Comparison of ENCODE assay signal across 33 cellular contexts in genomic region chr2:56676966-56677365, GRCh38.
"Had no signal": no experiment of that assay in that cellular context is flagged by ENCODE, and none has a peak within 500 bp of the region (broad histone marks: within the 10 kb centered on the region; RNA-seq: fewer than 3 reads in every experiment).

No MANE protein-coding gene starts in this region.

- ATAC-seq: activated CD8-positive, alpha-beta T cell treated with anti-CD3 and anti-CD28 coated beads for 36 hours; activated naive CD4-positive, alpha-beta T cell treated with anti-CD3 and anti-CD28 coated beads, Interleukin-2, amount 50 U/mL, for 72 hours; activated T-cell treated with anti-CD3 and anti-CD28 coated beads, Interleukin-2, amount 50 U/mL, for 4 hours; activated T-cell treated with anti-CD3 and anti-CD28 coated beads, Interleukin-2, amount 50 U/mL, for 72 hours; activated T-helper 17 cell treated with anti-CD3 and anti-CD28 coated beads, Interleukin-2, amount 50 U/mL, for 72 hours had no signal

- H3K27ac ChIP-seq: ascending aorta, cardiac muscle cell, VCaP had no signal

- H3K27me3 ChIP-seq: ascending aorta, cardiac muscle cell had no signal

- DNase-seq: activated B cell treated with CpG ODN at 0.5 μM for 24 hours; activated CD4-positive, alpha-beta memory T cell treated with anti-CD3 and anti-CD28 coated beads for 36 hours; activated CD4-positive, alpha-beta T cell treated with anti-CD3 and anti-CD28 coated beads for 4 hours; activated CD4-positive, alpha-beta T cell treated with anti-CD3 and anti-CD28 coated beads, Interleukin-2, amount 10 ng/mL, durations not matched to agents 24 days and 14 days; activated CD4-positive, alpha-beta T cell treated with anti-CD3 and anti-CD28 coated beads, Interleukin-2, amount 50 U/mL, for 1 hour; activated CD4-positive, alpha-beta T cell treated with anti-CD3 and anti-CD28 coated beads, Interleukin-2, amount 50 U/mL, for 4 hours; activated CD4-positive, CD25-positive, alpha-beta regulatory T cell treated with anti-CD3 and anti-CD28 coated beads, Interleukin-2, amount 50 U/mL, for 72 hours; activated CD8-positive, alpha-beta memory T cell treated with anti-CD3 and anti-CD28 coated beads, Interleukin-2, amount 50 U/mL, for 4 hours; activated CD8-positive, alpha-beta T cell treated with anti-CD3 and anti-CD28 coated beads for 36 hours; activated effector memory CD4-positive, alpha-beta T cell treated with anti-CD3 and anti-CD28 coated beads, Interleukin-2, amount 50 U/mL, for 16 hours; activated gamma-delta T cell treated with Interleukin-2 at 50 U/mL for 16 hours; activated naive CD4-positive, alpha-beta T cell; activated naive CD4-positive, alpha-beta T cell treated with anti-CD3 and anti-CD28 coated beads for 36 hours; activated naive CD4-positive, alpha-beta T cell treated with anti-CD3 and anti-CD28 coated beads, Interleukin-2, amount 50 U/mL, for 16 hours; activated naive CD8-positive, alpha-beta T cell treated with anti-CD3 and anti-CD28 coated beads for 36 hours; activated T-cell treated with anti-CD3 and anti-CD28 coated beads for 4 hours; activated T-cell treated with anti-CD3 and anti-CD28 coated beads, Interleukin-2, amount 50 U/mL, for 1 hour; activated T-cell treated with anti-CD3 and anti-CD28 coated beads, Interleukin-2, amount 50 U/mL, for 4 hours; activated T-cell treated with anti-CD3 and anti-CD28 coated beads, Interleukin-2, amount 50 U/mL, for 72 hours; amygdala; anterior cingulate cortex; caudate nucleus; cerebellar nuclear complex; T-helper 1 cell; T-helper 2 cell; T-helper 9 cell had no signal

- H3K36me3 ChIP-seq: ascending aorta, cardiac muscle cell had no signal

- FAIRE-seq: bronchial epithelial cell, TTC549 had no signal

- H3K4me3 ChIP-seq: ascending aorta, cardiac muscle cell had no signal
